16 cellular contexts compared by ENCODE assay signal in genomic region chr20:14698605-14699373, GRCh38.
"Had no signal": no experiment of that assay in that cellular context is flagged by ENCODE, and none has a peak within 500 bp of the region (broad histone marks: within the 10 kb centered on the region; RNA-seq: fewer than 3 reads in every experiment).

No MANE protein-coding gene starts in this region.

- H3K27ac ChIP-seq: adrenal gland, breast epithelium, gastroesophageal sphincter, heart right ventricle, spleen, thyroid gland, WERI-Rb-1 had no signal

- DNase-seq: activated CD4-positive, alpha-beta T cell treated with anti-CD3 and anti-CD28 coated beads for 36 hours; activated CD4-positive, alpha-beta T cell treated with anti-CD3 and anti-CD28 coated beads, Interleukin-2, amount 50 U/mL, for 48 hours; activated gamma-delta T cell treated with Interleukin-2 at 50 U/mL for 16 hours; adrenal gland; cortex of kidney; heart right ventricle; spleen; stimulated activated CD8-positive, alpha-beta memory T cell treated with anti-CD3 and anti-CD28 coated beads, Interleukin-4, amount 100 ng/mL, for 48 hours; stimulated activated naive CD4-positive, alpha-beta T cell; thyroid gland; WERI-Rb-1 had no signal

- FAIRE-seq: astrocyte had no signal

- H3K9me3 ChIP-seq: adrenal gland, breast epithelium, gastroesophageal sphincter, heart right ventricle, spleen, thyroid gland had no signal

- H3K27me3 ChIP-seq: adrenal gland, breast epithelium, gastroesophageal sphincter, heart right ventricle, spleen, thyroid gland had no signal

- ATAC-seq: activated CD4-positive, alpha-beta T cell treated with anti-CD3 and anti-CD28 coated beads for 36 hours; activated naive CD4-positive, alpha-beta T cell treated with anti-CD3 and anti-CD28 coated beads, Interleukin-2, amount 50 U/mL, for 72 hours; gastroesophageal sphincter; heart right ventricle; sciatic nerve had no signal

- H3K4me3 ChIP-seq: adrenal gland, breast epithelium, gastroesophageal sphincter, heart right ventricle, spleen, thyroid gland had no signal

- H3K4me1 ChIP-seq: adrenal gland, breast epithelium, gastroesophageal sphincter, heart right ventricle, thyroid gland had no signal

- H3K36me3 ChIP-seq: adrenal gland, breast epithelium, gastroesophageal sphincter, heart right ventricle, spleen, thyroid gland, WERI-Rb-1 had no signal
